In the genomic region with DNA sequence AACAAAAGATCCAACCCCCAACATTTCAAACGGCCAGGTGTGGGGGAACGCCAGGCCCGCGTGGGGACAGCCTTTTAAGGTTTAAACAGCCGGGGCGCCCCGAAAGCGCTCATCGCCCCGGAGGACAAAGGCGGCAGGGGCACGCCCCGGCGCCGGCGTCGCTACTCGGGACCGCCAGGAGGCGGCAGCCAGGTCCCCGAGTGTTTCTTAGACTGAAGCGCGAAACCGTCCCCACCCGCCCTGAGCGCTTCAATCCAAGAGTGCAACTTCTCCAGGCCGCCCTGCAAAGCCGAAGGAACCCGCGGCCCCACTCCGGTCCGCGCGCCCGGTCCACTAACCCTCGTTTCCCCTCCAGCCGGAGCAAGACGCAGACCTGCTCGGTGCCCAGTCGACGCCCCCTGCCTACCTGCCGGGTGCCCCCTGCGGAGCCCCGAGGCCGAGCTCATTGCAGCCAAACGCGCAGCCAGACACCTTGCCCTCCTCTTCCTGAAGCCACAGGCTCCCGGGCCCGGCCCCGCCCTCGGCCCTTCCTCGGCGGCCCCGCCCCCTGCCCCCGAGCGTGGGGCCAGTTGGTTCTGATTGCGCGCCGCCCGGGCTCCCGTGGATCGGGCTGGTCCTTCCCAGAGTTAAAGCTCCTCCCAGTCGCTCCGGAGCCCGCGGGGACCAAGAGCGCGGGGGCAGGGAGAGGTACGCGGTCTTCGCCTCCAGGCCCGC, we compare ENCODE assay signal across 1 cellular context.
TF ChIP-seq lines count a peak whose summit lies in the region.

Gene CASP6 (minus strand): TSS at position 496 of the 714 bp plus-strand sequence. CDS start 50 bp downstream, at position 446.

TF ChIP-seq in GM12878, 131 proteins besides CTCF, POLR2A, EP300 and RAD21 (continued from another document and continues in another):
- TF ChIP-seq, protein P1, sequence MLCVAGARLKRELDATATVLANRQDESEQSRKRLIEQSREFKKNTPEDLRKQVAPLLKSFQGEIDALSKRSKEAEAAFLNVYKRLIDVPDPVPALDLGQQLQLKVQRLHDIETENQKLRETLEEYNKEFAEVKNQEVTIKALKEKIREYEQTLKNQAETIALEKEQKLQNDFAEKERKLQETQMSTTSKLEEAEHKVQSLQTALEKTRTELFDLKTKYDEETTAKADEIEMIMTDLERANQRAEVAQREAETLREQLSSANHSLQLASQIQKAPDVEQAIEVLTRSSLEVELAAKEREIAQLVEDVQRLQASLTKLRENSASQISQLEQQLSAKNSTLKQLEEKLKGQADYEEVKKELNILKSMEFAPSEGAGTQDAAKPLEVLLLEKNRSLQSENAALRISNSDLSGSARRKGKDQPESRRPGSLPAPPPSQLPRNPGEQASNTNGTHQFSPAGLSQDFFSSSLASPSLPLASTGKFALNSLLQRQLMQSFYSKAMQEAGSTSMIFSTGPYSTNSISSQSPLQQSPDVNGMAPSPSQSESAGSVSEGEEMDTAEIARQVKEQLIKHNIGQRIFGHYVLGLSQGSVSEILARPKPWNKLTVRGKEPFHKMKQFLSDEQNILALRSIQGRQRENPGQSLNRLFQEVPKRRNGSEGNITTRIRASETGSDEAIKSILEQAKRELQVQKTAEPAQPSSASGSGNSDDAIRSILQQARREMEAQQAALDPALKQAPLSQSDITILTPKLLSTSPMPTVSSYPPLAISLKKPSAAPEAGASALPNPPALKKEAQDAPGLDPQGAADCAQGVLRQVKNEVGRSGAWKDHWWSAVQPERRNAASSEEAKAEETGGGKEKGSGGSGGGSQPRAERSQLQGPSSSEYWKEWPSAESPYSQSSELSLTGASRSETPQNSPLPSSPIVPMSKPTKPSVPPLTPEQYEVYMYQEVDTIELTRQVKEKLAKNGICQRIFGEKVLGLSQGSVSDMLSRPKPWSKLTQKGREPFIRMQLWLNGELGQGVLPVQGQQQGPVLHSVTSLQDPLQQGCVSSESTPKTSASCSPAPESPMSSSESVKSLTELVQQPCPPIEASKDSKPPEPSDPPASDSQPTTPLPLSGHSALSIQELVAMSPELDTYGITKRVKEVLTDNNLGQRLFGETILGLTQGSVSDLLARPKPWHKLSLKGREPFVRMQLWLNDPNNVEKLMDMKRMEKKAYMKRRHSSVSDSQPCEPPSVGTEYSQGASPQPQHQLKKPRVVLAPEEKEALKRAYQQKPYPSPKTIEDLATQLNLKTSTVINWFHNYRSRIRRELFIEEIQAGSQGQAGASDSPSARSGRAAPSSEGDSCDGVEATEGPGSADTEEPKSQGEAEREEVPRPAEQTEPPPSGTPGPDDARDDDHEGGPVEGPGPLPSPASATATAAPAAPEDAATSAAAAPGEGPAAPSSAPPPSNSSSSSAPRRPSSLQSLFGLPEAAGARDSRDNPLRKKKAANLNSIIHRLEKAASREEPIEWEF (IDR thresholded peaks at IDR 0.05; ENCODE audit: insufficient replicate concordance, low read depth, low read length), result no peak
- TF ChIP-seq BHLHE40 (IDR thresholded peaks at IDR 0.05; ENCODE audit: borderline replicate concordance in 1 of 2, low read depth in 2 of 2, low read length in 1 of 2) (peak in 1 of 2 experiments; percentile 37; a peak in 1 of 4 replicates), ZNF207 (IDR thresholded peaks at IDR 0.05; ENCODE audit: borderline replicate concordance) (no peak), CEBPZ (IDR thresholded peaks at IDR 0.05; ENCODE audit: low read depth, low read length) (no peak), PAX5 (IDR thresholded peaks at IDR 0.05; ENCODE audit: borderline replicate concordance, low read depth, low read length) (0 out of 2 replicates have a peak, but pooled peaks have one; percentile 3), SIN3A (IDR thresholded peaks at IDR 0.05; ENCODE audit: low read depth, low read length) (peak; percentile 73; the same call in 1 of the 2 replicates), RUNX3 (IDR thresholded peaks at IDR 0.05; ENCODE audit: low read length) (no peak; the same call in none of the 2 replicates), RFX5 (IDR thresholded peaks at IDR 0.05; ENCODE audit: low read depth, low read length) (no peak), IKZF2 (IDR thresholded peaks at IDR 0.05) (peak; percentile 40 to 57; a peak in 3 of 4 replicates), TARDBP (IDR thresholded peaks at IDR 0.05; ENCODE audit: borderline replicate concordance) (0 out of 2 replicates have a peak, but pooled peaks have one; percentile 4), HSF1 (IDR thresholded peaks at IDR 0.05; ENCODE audit: low read depth, low read length) (no peak), MYB (IDR thresholded peaks at IDR 0.05; ENCODE audit: borderline replicate concordance, low read depth, low read length) (no peak), ZZZ3 (IDR thresholded peaks at IDR 0.05; ENCODE audit: control insufficient read depth, insufficient read length, low read depth) (no peak), HDGF (IDR thresholded peaks at IDR 0.05) (0 out of 2 replicates have a peak, but pooled peaks have one; percentile 27), RELA (IDR thresholded peaks at IDR 0.05; ENCODE audit: borderline replicate concordance, partially characterized antibody) (no peak), ZNF274 (IDR thresholded peaks at IDR 0.05; ENCODE audit: insufficient read depth, insufficient read length) (no peak), ESRRA (IDR thresholded peaks at IDR 0.05; ENCODE audit: low read length) (no peak), EZH2 (IDR thresholded peaks at IDR 0.05; ENCODE audit: borderline replicate concordance, control insufficient read depth, low read depth, low read length) (no peak), YY1 (IDR thresholded peaks at IDR 0.05; ENCODE audit: low read depth, low read length) (peak; percentile 59; the same call in 1 of the 2 replicates), CREM (IDR thresholded peaks at IDR 0.05; ENCODE audit: low read depth) (peak; percentile 53; the same call in 1 of the 2 replicates), MTA2 (IDR thresholded peaks at IDR 0.05; ENCODE audit: low read depth) (no peak), NFYA (IDR thresholded peaks at IDR 0.05; ENCODE audit: borderline replicate concordance, low read depth, low read length) (no peak), WRNIP1 (IDR thresholded peaks at IDR 0.05; ENCODE audit: borderline replicate concordance, low read depth, low read length) (no peak), BRCA1 (IDR thresholded peaks at IDR 0.05; ENCODE audit: low read depth, low read length) (no peak), CBFB (IDR thresholded peaks at IDR 0.05; ENCODE audit: low read depth) (0 out of 2 replicates have a peak, but pooled peaks have one; percentile 6), SUPT20H (IDR thresholded peaks at IDR 0.05; ENCODE audit: borderline replicate concordance, control insufficient read depth, low read depth, low read length) (no peak), NFXL1 (IDR thresholded peaks at IDR 0.05; ENCODE audit: borderline replicate concordance) (no peak), CHD2 (IDR thresholded peaks at IDR 0.05; ENCODE audit: borderline replicate concordance, low read depth, low read length) (peak; percentile 29; the same call in 1 of the 2 replicates), NKRF (conservative IDR thresholded peaks at IDR 0.05) (peak; percentile 29), SMC3 (IDR thresholded peaks at IDR 0.05; ENCODE audit: borderline replicate concordance, low read length) (peak; percentile 56; the same call in 1 of the 2 replicates), TCF12 (IDR thresholded peaks at IDR 0.05; ENCODE audit: low read depth, low read length) (peak; percentile 63), CREB1 (IDR thresholded peaks at IDR 0.05; ENCODE audit: low read depth) (peak; percentile 51; the same call in 1 of the 2 replicates), SIX5 (IDR thresholded peaks at IDR 0.05; ENCODE audit: low read depth, low read length, severe bottlenecking) (no peak)
- TF ChIP-seq, protein P2, sequence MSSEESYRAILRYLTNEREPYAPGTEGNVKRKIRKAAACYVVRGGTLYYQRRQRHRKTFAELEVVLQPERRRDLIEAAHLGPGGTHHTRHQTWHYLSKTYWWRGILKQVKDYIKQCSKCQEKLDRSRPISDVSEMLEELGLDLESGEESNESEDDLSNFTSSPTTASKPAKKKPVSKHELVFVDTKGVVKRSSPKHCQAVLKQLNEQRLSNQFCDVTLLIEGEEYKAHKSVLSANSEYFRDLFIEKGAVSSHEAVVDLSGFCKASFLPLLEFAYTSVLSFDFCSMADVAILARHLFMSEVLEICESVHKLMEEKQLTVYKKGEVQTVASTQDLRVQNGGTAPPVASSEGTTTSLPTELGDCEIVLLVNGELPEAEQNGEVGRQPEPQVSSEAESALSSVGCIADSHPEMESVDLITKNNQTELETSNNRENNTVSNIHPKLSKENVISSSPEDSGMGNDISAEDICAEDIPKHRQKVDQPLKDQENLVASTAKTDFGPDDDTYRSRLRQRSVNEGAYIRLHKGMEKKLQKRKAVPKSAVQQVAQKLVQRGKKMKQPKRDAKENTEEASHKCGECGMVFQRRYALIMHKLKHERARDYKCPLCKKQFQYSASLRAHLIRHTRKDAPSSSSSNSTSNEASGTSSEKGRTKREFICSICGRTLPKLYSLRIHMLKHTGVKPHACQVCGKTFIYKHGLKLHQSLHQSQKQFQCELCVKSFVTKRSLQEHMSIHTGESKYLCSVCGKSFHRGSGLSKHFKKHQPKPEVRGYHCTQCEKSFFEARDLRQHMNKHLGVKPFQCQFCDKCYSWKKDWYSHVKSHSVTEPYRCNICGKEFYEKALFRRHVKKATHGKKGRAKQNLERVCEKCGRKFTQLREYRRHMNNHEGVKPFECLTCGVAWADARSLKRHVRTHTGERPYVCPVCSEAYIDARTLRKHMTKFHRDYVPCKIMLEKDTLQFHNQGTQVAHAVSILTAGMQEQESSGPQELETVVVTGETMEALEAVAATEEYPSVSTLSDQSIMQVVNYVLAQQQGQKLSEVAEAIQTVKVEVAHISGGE (CRISPR knock-in tag; IDR thresholded peaks at IDR 0.05), result no peak
- TF ChIP-seq, protein P3, sequence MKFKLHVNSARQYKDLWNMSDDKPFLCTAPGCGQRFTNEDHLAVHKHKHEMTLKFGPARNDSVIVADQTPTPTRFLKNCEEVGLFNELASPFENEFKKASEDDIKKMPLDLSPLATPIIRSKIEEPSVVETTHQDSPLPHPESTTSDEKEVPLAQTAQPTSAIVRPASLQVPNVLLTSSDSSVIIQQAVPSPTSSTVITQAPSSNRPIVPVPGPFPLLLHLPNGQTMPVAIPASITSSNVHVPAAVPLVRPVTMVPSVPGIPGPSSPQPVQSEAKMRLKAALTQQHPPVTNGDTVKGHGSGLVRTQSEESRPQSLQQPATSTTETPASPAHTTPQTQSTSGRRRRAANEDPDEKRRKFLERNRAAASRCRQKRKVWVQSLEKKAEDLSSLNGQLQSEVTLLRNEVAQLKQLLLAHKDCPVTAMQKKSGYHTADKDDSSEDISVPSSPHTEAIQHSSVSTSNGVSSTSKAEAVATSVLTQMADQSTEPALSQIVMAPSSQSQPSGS (IDR thresholded peaks at IDR 0.05; ENCODE audit: low read length), result no peak
